16 cellular contexts compared by ENCODE assay signal in genomic region chr4:91958651-91959050, GRCh38.
A peak's percentile ranks its signal among the peaks of the same experiment; 100 is the strongest.
DNase-seq lines count a peak whose midpoint lies in the region; ATAC-seq and TF ChIP-seq lines count a peak whose summit lies in the region.
"Had no signal": no experiment of that assay in that cellular context is flagged by ENCODE, and none has a peak within 500 bp of the region (broad histone marks: within the 10 kb centered on the region; RNA-seq: fewer than 3 reads in every experiment).

No MANE protein-coding gene starts in this region.

- in situ Hi-C loops in astrocyte of the cerebellum (cut with HindIII; ENCODE audit: low sequenced_read_pairs): no loop called here
- in situ Hi-C loops in G401 (cut with HindIII; ENCODE audit: low sequenced_read_pairs): no loop called here

- ATAC-seq in HG03025 (IDR thresholded peaks at IDR 0.05; ENCODE audit: low FRiP score, unreplicated experiment): no peak
- ATAC-seq: right cardiac atrium had no signal

- TF ChIP-seq CTCF in astrocyte of the cerebellum (IDR thresholded peaks at IDR 0.05; ENCODE audit: low read depth, low read length, missing control alignments): no peak

- H3K4me3 ChIP-seq in astrocyte of the cerebellum (ENCODE audit: low read depth, low read length): no peak overlapping the region
- H3K4me3 ChIP-seq: lung had no signal

- peak; percentile 16 for DNase-seq in ELF-1 (ENCODE audit: low read depth, low spot score)
- DNase-seq in NCI-H1105 (lab: John Stamatoyannopoulos, UW): peak; percentile 45
- DNase-seq in astrocyte of the cerebellum (ENCODE audit: low read depth): peak; percentile 76
- peak; percentile 27 for DNase-seq in inferior parietal cortex (ENCODE audit: extremely low spot score)
- DNase-seq in activated CD8-positive, alpha-beta memory T cell treated with anti-CD3 and anti-CD28 coated beads, Interleukin-2, amount 50 U/mL, for 4 hours: no peak
- no peak for DNase-seq in G401 (ENCODE audit: low spot score)
- DNase-seq: activated CD8-positive, alpha-beta memory T cell treated with anti-CD3 and anti-CD28 coated beads, Interleukin-2, amount 50 U/mL, for 48 hours; C1 segment of cervical spinal cord; cerebellar nuclear complex; NCI-H2029; nephron progenitor cell; right cardiac atrium; stimulated activated CD4-positive, alpha-beta T cell treated with anti-CD3 and anti-CD28 coated beads, Interleukin-4, amount 100 ng/mL, for 1 hour; SW 1271 had no signal

Comparison
In these comparisons a context has a peak if more than half of its experiments do, and no peak if none do; other contexts are left out.
1. DNase-seq: peak in ELF-1 (single experiment), NCI-H1105 (single experiment), astrocyte of the cerebellum (single experiment) and inferior parietal cortex (single experiment); none in activated CD8-positive, alpha-beta memory T cell treated with anti-CD3 and anti-CD28 coated beads, Interleukin-2, amount 50 U/mL, for 4 hours (single experiment) and G401 (single experiment).